In the genomic region with DNA sequence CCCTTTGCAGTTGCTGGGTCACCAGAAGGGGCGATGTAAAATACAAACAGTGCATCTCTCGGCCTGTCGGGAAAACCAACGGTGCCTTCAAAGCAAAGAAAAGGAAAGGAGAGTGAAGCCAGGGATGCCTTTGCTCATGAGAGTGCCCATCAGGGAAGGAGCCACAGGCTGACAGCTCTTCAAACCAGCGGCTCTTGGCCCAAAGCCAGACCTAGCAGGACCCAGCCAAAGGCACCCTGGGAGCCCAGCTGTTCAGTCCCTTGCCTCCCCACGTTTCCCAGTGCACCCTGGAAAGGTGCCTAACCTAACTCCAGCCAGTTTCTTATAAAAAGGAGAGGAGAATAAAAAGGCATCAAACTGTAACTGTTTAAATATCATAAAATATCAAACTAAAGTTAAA, we compare ENCODE assay signal across 15 cellular contexts. TPM values are rescaled to one million over a fixed set of nuclear protein-coding genes. Genes with fewer than 3 reads are reported as not detected.
DNase-seq lines count a peak whose midpoint lies in the region; ATAC-seq, FAIRE-seq and TF ChIP-seq lines count a peak whose summit lies in the region.
"Had no signal": no experiment of that assay in that cellular context is flagged by ENCODE, and none has a peak within 500 bp of the region (broad histone marks: within the 10 kb centered on the region; RNA-seq: fewer than 3 reads in every experiment).

No MANE protein-coding gene starts in this region.

- no peaks in the 10 kb centered on the region for H3K9me2 ChIP-seq in MM.1S (replicated peaks; ENCODE audit: insufficient read depth, low read length)

- no TSS peak for BruUV-seq in K562 (replicated peaks; lab: Mats Ljungman, UMichigan)

- no peak for FAIRE-seq in K562 (lab: Jason Lieb, UNC)

- WGBS in heart left ventricle, 4 donors = 35 to 40% (median 37%) methylated on average over 6 of the region's 6 CpGs
- WGBS in K562 (ENCODE audit: insufficient coverage, low coverage, missing lambda C conversion rate) = 0% methylated on average over 4 of the region's 6 CpGs

- TF ChIP-seq CTCF in heart left ventricle (IDR thresholded peaks at IDR 0.05) (no peak), K562 (IDR thresholded peaks at IDR 0.05 in 2 of 3, conservative IDR thresholded peaks at IDR 0.05 in 1 of 3; ENCODE audit: insufficient read depth in 2 of 3, low read depth in 1 of 3, low read length in 3 of 3) (no peak), MM.1S (IDR thresholded peaks at IDR 0.05; ENCODE audit: low read length) (no peak)

- no peaks in the 10 kb centered on the region for H3K9me3 ChIP-seq in heart left ventricle
- no peaks in the 10 kb centered on the region for H3K9me3 ChIP-seq in K562 (replicated peaks; ENCODE audit: control insufficient read depth, insufficient read depth, low read depth, low read length)
- no peaks in the 10 kb centered on the region for H3K9me3 ChIP-seq in MM.1S (replicated peaks; ENCODE audit: insufficient read depth, low read length)
- H3K9me3 ChIP-seq: adrenal gland, psoas muscle, upper lobe of right lung had no signal

- TF ChIP-seq POLR2A in heart left ventricle (IDR thresholded peaks at IDR 0.05) (no peak), K562 (conservative IDR thresholded peaks at IDR 0.05) (no peak)

- H3K4me3 ChIP-seq in heart left ventricle (no peak overlapping the region), K562 (no peak overlapping the region), MM.1S (ENCODE audit: low read length) (no peak overlapping the region)
- H3K4me3 ChIP-seq: adrenal gland, psoas muscle, upper lobe of right lung had no signal

- H4K20me1 ChIP-seq in K562 (replicated peaks; ENCODE audit: control insufficient read depth, insufficient read depth, low read length) (no peaks in the 10 kb centered on the region), MM.1S (ENCODE audit: insufficient read depth, low read length) (no peaks in the 10 kb centered on the region)

- intact Hi-C loops in heart left ventricle (cut with DNase I) (no loop called here), cardiac septum (cut with DNase I) (no loop called here), K562 (cut with micrococcal nuclease) (no loop called here)

- H3K9me1 ChIP-seq in K562 (ENCODE audit: control insufficient read depth, insufficient read depth, low read length) = no peaks in the 10 kb centered on the region

- peaks cover 0 to 14% (median 0%) of the 10 kb centered on the region in 12 donors for H3K4me1 ChIP-seq in heart left ventricle
- no peaks in the 10 kb centered on the region for H3K4me1 ChIP-seq in K562 (replicated peaks in 1 of 2; ENCODE audit: control insufficient read depth in 2 of 2, insufficient read depth in 2 of 2, low read length in 2 of 2)
- no peaks in the 10 kb centered on the region for H3K4me1 ChIP-seq in MM.1S (ENCODE audit: low read length)
- H3K4me1 ChIP-seq: adrenal gland, psoas muscle, upper lobe of right lung had no signal

- H3K27me3 ChIP-seq in heart left ventricle (peaks cover 0 to 4% (median 0%) of the 10 kb centered on the region in 9 donors), K562 (ENCODE audit: control insufficient read depth in 2 of 2, insufficient read depth in 2 of 2, low read length in 2 of 2) (peaks cover 0 to 6% of the 10 kb centered on the region in 2 experiments; a peak in 2 of 5 replicates), MM.1S (replicated peaks; ENCODE audit: insufficient read depth, low read length) (peaks cover 6% of the 10 kb centered on the region)
- H3K27me3 ChIP-seq: upper lobe of right lung had no signal

- TF ChIP-seq EP300 in K562 (IDR thresholded peaks at IDR 0.05; ENCODE audit: low read length) = no peak

- TF ChIP-seq RAD21 in K562 (CRISPR knock-in tag; conservative IDR thresholded peaks at IDR 0.05 in 1 of 2, IDR thresholded peaks at IDR 0.05 in 1 of 2) = no peak

- H2AFZ ChIP-seq in K562 (ENCODE audit: low read depth, low read length) = no peak overlapping the region
- no peak overlapping the region for H2AFZ ChIP-seq in MM.1S (ENCODE audit: low read length)

- H3K79me2 ChIP-seq in K562 (ENCODE audit: control insufficient read depth, insufficient read depth, low read length) = no peaks in the 10 kb centered on the region
- no peaks in the 10 kb centered on the region for H3K79me2 ChIP-seq in MM.1S (ENCODE audit: low read length)

- POLR2A ChIA-PET in K562 (lab: Yijun Ruan, JAX) = no interaction called here

- H3K36me3 ChIP-seq in heart left ventricle = no peaks in the 10 kb centered on the region
- no peaks in the 10 kb centered on the region for H3K36me3 ChIP-seq in K562 (ENCODE audit: control insufficient read depth, insufficient read depth, low read length)
- H3K36me3 ChIP-seq in MM.1S (replicated peaks; ENCODE audit: insufficient read depth, low read length) = no peaks in the 10 kb centered on the region
- H3K36me3 ChIP-seq: adrenal gland, upper lobe of right lung had no signal

- ATAC-seq in heart left ventricle (peak; percentile 38 to 82 (median 74)), K562 (no peak), HG03045 (IDR thresholded peaks at IDR 0.05; ENCODE audit: unreplicated experiment) (no peak), HG03196 (IDR thresholded peaks at IDR 0.05; ENCODE audit: unreplicated experiment) (no peak)
- ATAC-seq: upper lobe of right lung had no signal

- H3K27ac ChIP-seq in heart left ventricle = no peak overlapping the region
- H3K27ac ChIP-seq in K562 (ENCODE audit: extremely low read depth, low read depth, low read length) = no peak overlapping the region
- no peak overlapping the region for H3K27ac ChIP-seq in MM.1S (ENCODE audit: low read length)
- H3K27ac ChIP-seq: adrenal gland, psoas muscle, upper lobe of right lung had no signal

- DNase-seq in heart left ventricle (peak in 4 of 5 donors; percentile 37 to 74 (median 57)), cardiac septum (ENCODE audit: low spot score) (no peak), NCI-H2171 (lab: John Stamatoyannopoulos, UW) (peak; percentile 99), K562 (ENCODE audit: extremely low read depth in 1 of 4, low spot score in 3 of 4) (no peak), HK-2 (ENCODE audit: unreplicated experiment) (no peak), MM.1S (no peak)
- DNase-seq: activated CD4-positive, alpha-beta T cell treated with anti-CD3 and anti-CD28 coated beads for 48 hours; activated T-cell treated with anti-CD3 and anti-CD28 coated beads, Interleukin-2, amount 50 U/mL, for 48 hours; adrenal gland; Kasumi-1; upper lobe of right lung had no signal

- H3K4me2 ChIP-seq in K562 (ENCODE audit: insufficient read depth, low read length) (no peak overlapping the region), MM.1S (ENCODE audit: low read depth, low read length) (no peak overlapping the region)

- CTCF ChIA-PET in K562 (lab: Yijun Ruan, JAX; ENCODE audit: low intra/inter-chr PET ratio) = interaction anchor here (0.6 kb wide), 1 partner anchor 735 kb away, joined by 5 read pairs; no protein-coding TSS in a partner anchor

- no peak overlapping the region for H3K9ac ChIP-seq in K562 (ENCODE audit: insufficient read depth in 1 of 2, low read depth in 2 of 2, low read length in 2 of 2)
- no peak overlapping the region for H3K9ac ChIP-seq in MM.1S (ENCODE audit: low read length)

- no peaks in the 10 kb centered on the region for H3F3A ChIP-seq in MM.1S (ENCODE audit: insufficient read depth, low read length)

- in situ Hi-C loops in K562 (cut with MboI) = no loop called here

RNA-seq across cellular contexts. Expression of a gene that starts 29.2 kb away (rescaled TPM):
- total RNA-seq in heart left ventricle (not detected), cardiac septum (not detected), K562 (2014; rRNA removed) (not detected in 2 replicates), K562 (2014; rRNA removed; fragmentation: Illumina TruSeq; extraction: Trizol) (not detected in 2 replicates), K562 (2015; rRNA removed; fragmentation: Illumina TruSeq; extraction: Trizol) (not detected in 2 replicates), K562 (2021) (not detected in 2 replicates)
- polyA plus RNA-seq in heart left ventricle (not detected), K562 (2011; rRNA removed) (not detected in 2 replicates), K562 (2014; fragmentation: Illumina TruSeq; extraction: Trizol) (not detected in 2 replicates), K562 (2014; fragmentation: Nextera tagmentation; extraction: Ambion mirVana) (not detected), K562 (2014; rRNA removed) (not detected in 2 replicates)
- total RNA-seq in K562 (2011; cell fraction: chromatin; rRNA removed; ENCODE audit: low replicate concordance) = not detected in 2 replicates
- not detected in 2 replicates for total RNA-seq in K562 (2011; cell fraction: nucleolus; rRNA removed)
- total RNA-seq in K562 (2011; cell fraction: nucleoplasm; rRNA removed) = not detected in 2 replicates
- polyA plus RNA-seq in K562 (2011; cell fraction: cytosol; rRNA removed) = not detected in 2 replicates
- not detected in 2 replicates for polyA plus RNA-seq in K562 (2011; cell fraction: nucleus; rRNA removed)
- polyA plus RNA-seq in K562 (2012) = not detected in 2 replicates
- polyA minus RNA-seq in K562 (2011; rRNA and poly(A)+ RNA removed) = not detected in 2 replicates
- polyA minus RNA-seq in K562 (2011; cell fraction: cytosol; rRNA and poly(A)+ RNA removed) = not detected in 2 replicates
- not detected in 2 replicates for polyA minus RNA-seq in K562 (2011; cell fraction: nucleus; rRNA and poly(A)+ RNA removed)
- total RNA-seq: adrenal gland; psoas muscle; T-helper 2 cell treated with Interferon-gamma antibody and Interleukin-4, amounts not matched to agents 100 ng/mL and 5 ng/mL, for 36 hours; upper lobe of right lung had no signal

Comparison
In these comparisons a context has a peak if more than half of its experiments do, and no peak if none do; other contexts are left out.
1. DNase-seq: peak in heart left ventricle (4 of 5) and NCI-H2171 (single experiment); none in cardiac septum (single experiment), K562 (0 of 4), HK-2 (single experiment) and MM.1S (single experiment).
2. ATAC-seq: peak in heart left ventricle (4 of 4); none in K562 (single experiment), HG03045 (single experiment) and HG03196 (single experiment).